ENCODE assay signal across 12 cellular contexts in the genomic region with DNA sequence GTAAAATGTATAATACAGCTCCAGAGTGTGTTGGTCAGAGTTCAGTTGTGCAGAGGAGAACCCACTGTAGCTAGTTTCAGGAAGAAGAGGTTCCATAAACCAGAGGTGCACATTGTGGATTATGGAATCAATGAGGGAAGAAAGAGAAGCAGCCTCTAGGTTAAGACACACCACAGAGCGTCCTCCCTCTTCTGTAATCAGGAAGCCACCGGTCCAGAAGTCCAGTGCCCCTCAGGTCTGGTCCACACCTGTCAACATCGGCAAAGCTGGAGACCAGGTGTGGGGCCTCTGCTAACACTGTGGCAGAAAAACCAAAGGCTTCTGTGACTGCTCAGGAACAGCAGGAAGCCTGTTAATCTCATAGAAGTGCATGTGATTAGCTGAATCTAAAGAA. TPM values are rescaled to one million over a fixed set of nuclear protein-coding genes. Genes with fewer than 3 reads are reported as not detected.
DNase-seq lines count a peak whose midpoint lies in the region; ATAC-seq and TF ChIP-seq lines count a peak whose summit lies in the region.
"Had no signal": no experiment of that assay in that cellular context is flagged by ENCODE, and none has a peak within 500 bp of the region (broad histone marks: within the 10 kb centered on the region; RNA-seq: fewer than 3 reads in every experiment).

No MANE protein-coding gene starts in this region.

- CTCF ChIA-PET in CD4-positive, alpha-beta T cell (lab: Charles Lee) = no interaction called here

- no peaks in the 10 kb centered on the region for H3K9me3 ChIP-seq in CD4-positive, alpha-beta T cell (ENCODE audit: control insufficient read depth, low read length)
- H3K9me3 ChIP-seq in T-helper 17 cell (ENCODE audit: control insufficient read depth, low read length, poor library complexity, severe bottlenecking) = no peaks in the 10 kb centered on the region
- no peaks in the 10 kb centered on the region for H3K9me3 ChIP-seq in prostate gland
- no peaks in the 10 kb centered on the region for H3K9me3 ChIP-seq in ovary
- H3K9me3 ChIP-seq: breast epithelium had no signal

- WGBS in prostate gland = 58% methylated on average over 3 of the region's 3 CpGs
- WGBS in ovary, 3 donors = 69 to 76% (median 74%) methylated on average over 3 of the region's 3 CpGs

- no peaks in the 10 kb centered on the region for H3K27me3 ChIP-seq in CD4-positive, alpha-beta T cell (ENCODE audit: control insufficient read depth, insufficient read depth, low read length)
- no peaks in the 10 kb centered on the region for H3K27me3 ChIP-seq in prostate gland (replicated peaks; ENCODE audit: insufficient read depth)
- no peaks in the 10 kb centered on the region for H3K27me3 ChIP-seq in ovary
- H3K27me3 ChIP-seq: breast epithelium had no signal

- DNase-seq in CD4-positive, alpha-beta T cell = no peak
- DNase-seq in T-helper 17 cell (no peak), immature natural killer cell (no peak), prostate gland (ENCODE audit: low spot score) (no peak), head of caudate nucleus (no peak), ovary (no peak)
- DNase-seq in stimulated activated naive CD4-positive, alpha-beta T cell treated with Interleukin-2 at 50 U/mL for 16 hours (lab: John Stamatoyannopoulos, UW) = no peak
- DNase-seq: NCI-H1092 had no signal

- no peaks in the 10 kb centered on the region for H3K9me3 Mint-ChIP-seq in CD4-positive, alpha-beta T cell
- H3K9me3 Mint-ChIP-seq in immature natural killer cell = no peaks in the 10 kb centered on the region
- H3K9me3 Mint-ChIP-seq: GM23338 had no signal

- peak overlapping the region; percentile 49 for H3K27ac Mint-ChIP-seq in CD4-positive, alpha-beta T cell
- H3K27ac Mint-ChIP-seq in T-helper 17 cell (peak overlapping the region; percentile 63), immature natural killer cell (peak overlapping the region in 4 of 6 donors; percentile 18 to 65 (median 48))
- H3K27ac Mint-ChIP-seq: B cell had no signal

- no peak overlapping the region for H3K4me3 ChIP-seq in prostate gland
- H3K4me3 ChIP-seq in ovary = no peak overlapping the region
- H3K4me3 ChIP-seq: GM23338 had no signal

- H3K4me1 ChIP-seq in prostate gland (replicated peaks) = peaks cover 24% of the 10 kb centered on the region
- peaks cover 12% of the 10 kb centered on the region for H3K4me1 ChIP-seq in ovary (ENCODE audit: insufficient read depth)

- H3K27me3 Mint-ChIP-seq in CD4-positive, alpha-beta T cell = no peaks in the 10 kb centered on the region
- H3K27me3 Mint-ChIP-seq in T-helper 17 cell = no peaks in the 10 kb centered on the region
- peaks cover 0 to 2% (median 0%) of the 10 kb centered on the region in 3 donors for H3K27me3 Mint-ChIP-seq in immature natural killer cell (ENCODE audit: low read depth in 3 of 3)
- H3K27me3 Mint-ChIP-seq: B cell had no signal

- POLR2A ChIA-PET in CD4-positive, alpha-beta T cell (lab: Charles Lee) = interaction anchor here (1.8 to 4.2 kb wide), 3 partner anchors 18 to 34 kb away, joined by 6 to 21 read pairs (median 9); no protein-coding TSS in a partner anchor

- TF ChIP-seq POLR2A in prostate gland (IDR thresholded peaks at IDR 0.05) = no peak
- TF ChIP-seq POLR2A in ovary (IDR thresholded peaks at IDR 0.05) = no peak

- H3K36me3 ChIP-seq in prostate gland (no peaks in the 10 kb centered on the region), ovary (no peaks in the 10 kb centered on the region)
- H3K36me3 ChIP-seq: breast epithelium had no signal

- intact Hi-C loops in CD4-positive, alpha-beta T cell (cut with DNase I, micrococcal nuclease) = no loop called here
- intact Hi-C loops in prostate gland (cut with DNase I) (loop anchor here (5.0 kb wide), 1 partner anchor 36 kb away; no protein-coding TSS in a partner anchor), head of caudate nucleus (cut with DNase I) (no loop called here), ovary (cut with DNase I) (no loop called here)

- H3K4me1 Mint-ChIP-seq in CD4-positive, alpha-beta T cell (ENCODE audit: low read depth) = peaks cover 16% of the 10 kb centered on the region
- H3K4me1 Mint-ChIP-seq in T-helper 17 cell (peaks cover 14% of the 10 kb centered on the region), immature natural killer cell (peaks cover 0 to 6% of the 10 kb centered on the region in 2 donors)

- H3K27ac ChIP-seq in CD4-positive, alpha-beta T cell (ENCODE audit: low read depth, low read length) = no peak overlapping the region
- H3K27ac ChIP-seq in prostate gland = peak overlapping the region; percentile 74 to 82
- no peak overlapping the region for H3K27ac ChIP-seq in ovary

- no peak for TF ChIP-seq CTCF in CD4-positive, alpha-beta T cell (IDR thresholded peaks at IDR 0.05)
- TF ChIP-seq CTCF in prostate gland (IDR thresholded peaks at IDR 0.05) (no peak), ovary (IDR thresholded peaks at IDR 0.05) (no peak)

- ATAC-seq in CD4-positive, alpha-beta T cell (ENCODE audit: poor library complexity) = no peak
- no peak for ATAC-seq in T-helper 17 cell
- no peak for ATAC-seq in GM18867 (IDR thresholded peaks at IDR 0.05; ENCODE audit: unreplicated experiment)
- ATAC-seq: GM23338 had no signal

- H3K36me3 Mint-ChIP-seq in CD4-positive, alpha-beta T cell (ENCODE audit: low read depth) = peaks cover 91% of the 10 kb centered on the region
- H3K36me3 Mint-ChIP-seq in T-helper 17 cell (ENCODE audit: low read depth) = peaks cover 2% of the 10 kb centered on the region
- peaks cover 0 to 8% (median 3%) of the 10 kb centered on the region in 3 donors for H3K36me3 Mint-ChIP-seq in immature natural killer cell

- TF ChIP-seq EP300 in ovary (IDR thresholded peaks at IDR 0.05) = no peak

- H3K4me3 Mint-ChIP-seq in CD4-positive, alpha-beta T cell = no peak overlapping the region
- H3K4me3 Mint-ChIP-seq in T-helper 17 cell (no peak overlapping the region), immature natural killer cell (no peak overlapping the region)
- H3K4me3 Mint-ChIP-seq: B cell, GM23338 had no signal

RNA-seq across cellular contexts. Expression of a gene that starts 23.4 kb away (rescaled TPM):
- 100 to 1,000 TPM; 711 to 727 TPM for total RNA-seq in CD4-positive, alpha-beta T cell
- 100 to 1,000 TPM; 451 to 473 TPM for total RNA-seq in T-helper 17 cell
- polyA plus RNA-seq in immature natural killer cell = 100 to 1,000 TPM; 273 to 573 (median 404) TPM
- total RNA-seq in prostate gland = 10 to 100 TPM; 29.9 to 51.9 TPM
- total RNA-seq in ovary = 10 to 100 TPM in 4 of 7 donors, 1 to 10 TPM in 3; 2.6 to 13.2 (median 10.2) TPM
- polyA plus RNA-seq in ovary = 1 to 10 TPM; 1.5 to 9.0 TPM

RNA-seq across cellular contexts. Expression of a gene that starts 54.3 kb away (rescaled TPM):
- total RNA-seq in CD4-positive, alpha-beta T cell = 10 to 100 TPM; 75.8 to 78.1 TPM
- 10 to 100 TPM; 74.1 to 85.0 TPM for total RNA-seq in T-helper 17 cell
- 10 to 100 TPM; 21.4 to 40.4 (median 31.9) TPM for polyA plus RNA-seq in immature natural killer cell
- total RNA-seq in prostate gland = 10 to 100 TPM; 44.0 to 72.0 TPM
- 10 to 100 TPM; 32.2 to 41.0 (median 36.3) TPM for total RNA-seq in ovary
- 10 to 100 TPM; 34.0 to 36.4 TPM for polyA plus RNA-seq in ovary

Comparison
In these comparisons a context has a peak if more than half of its experiments do, and no peak if none do; other contexts are left out.
1. H3K27ac ChIP-seq: peak in prostate gland (2 of 2); none in CD4-positive, alpha-beta T cell (single experiment) and ovary (0 of 2).
2. RNA of a gene that starts 23.4 kb away (total RNA-seq): 711 to 727 TPM in CD4-positive, alpha-beta T cell and 451 to 473 TPM in T-helper 17 cell; 29.9 to 51.9 TPM in prostate gland and 2.6 to 13.2 TPM in ovary; every median in the first group is over 4 times any median in the second.
3. Peak in every context shown above with its lines, with median percentiles within 50 percentile points of each other: H3K27ac Mint-ChIP-seq.